14 cellular contexts compared by ENCODE assay signal in genomic region chr3:46096781-46097180, GRCh38.
A peak's percentile ranks its signal among the peaks of the same experiment; 100 is the strongest.
DNase-seq lines count a peak whose midpoint lies in the region; ATAC-seq and TF ChIP-seq lines count a peak whose summit lies in the region.
"Had no signal": no experiment of that assay in that cellular context is flagged by ENCODE, and none has a peak within 500 bp of the region (broad histone marks: within the 10 kb centered on the region; RNA-seq: fewer than 3 reads in every experiment).

No MANE protein-coding gene starts in this region.

- DNase-seq in activated naive CD4-positive, alpha-beta T cell treated with anti-CD3 and anti-CD28 coated beads, Interleukin-2, amount 10 ng/mL, durations not matched to agents 7 days and 5 days: no peak
- DNase-seq in activated naive CD4-positive, alpha-beta T cell treated with anti-CD3 and anti-CD28 coated beads, Interleukin-2, amount 50 U/mL, for 16 hours: no peak
- DNase-seq in RPMI7951 (ENCODE audit: low read depth) (peak; percentile 84), memory B cell (ENCODE audit: low spot score in 2 of 2) (no peak), type B pancreatic cell (ENCODE audit: extremely low spot score, unreplicated experiment) (no peak), dedifferentiated amniotic fluid mesenchymal stem cell (ENCODE audit: extremely low spot score) (no peak)
- no peak for DNase-seq in activated effector memory CD4-positive, alpha-beta T cell treated with Interleukin-2 at 50 U/mL for 16 hours
- DNase-seq: body of pancreas, NCI-H2029 treated with DMSO at 0.1 percent for 48 hours, NCI-H774, SHP77, uterus had no signal

- no peaks in the 10 kb centered on the region for H3K36me3 ChIP-seq in thymus (ENCODE audit: control insufficient read depth, insufficient read depth)
- H3K36me3 ChIP-seq: uterus had no signal

- H3K27me3 Mint-ChIP-seq in activated naive CD4-positive, alpha-beta T cell treated with anti-CD3 and anti-CD28 coated beads, Interleukin-2, amount 10 ng/mL, durations not matched to agents 7 days and 5 days: peaks cover 7% of the 10 kb centered on the region
- H3K27me3 Mint-ChIP-seq in memory B cell (no peaks in the 10 kb centered on the region), type B pancreatic cell (no peaks in the 10 kb centered on the region)

- H3K4me1 ChIP-seq in thymus (ENCODE audit: control insufficient read depth, insufficient read depth, low read length): peaks cover 24% of the 10 kb centered on the region
- H3K4me1 ChIP-seq: body of pancreas, uterus had no signal

- TF ChIP-seq CTCF in type B pancreatic cell (conservative IDR thresholded peaks at IDR 0.05): no peak

- H3K4me3 Mint-ChIP-seq in activated naive CD4-positive, alpha-beta T cell treated with anti-CD3 and anti-CD28 coated beads, Interleukin-2, amount 10 ng/mL, durations not matched to agents 7 days and 5 days: no peak overlapping the region
- H3K4me3 Mint-ChIP-seq in memory B cell: peak overlapping the region; percentile 22
- no peak overlapping the region for H3K4me3 Mint-ChIP-seq in type B pancreatic cell
- H3K4me3 Mint-ChIP-seq: GM23338 had no signal

- H3K27ac Mint-ChIP-seq in activated naive CD4-positive, alpha-beta T cell treated with anti-CD3 and anti-CD28 coated beads, Interleukin-2, amount 10 ng/mL, durations not matched to agents 7 days and 5 days: peak overlapping the region; percentile 94
- H3K27ac Mint-ChIP-seq in memory B cell: peak overlapping the region; percentile 95
- H3K27ac Mint-ChIP-seq in type B pancreatic cell: no peak overlapping the region
- H3K27ac Mint-ChIP-seq: GM23338 had no signal

- WGBS in thymus: 86% methylated on average over 5 of the region's 5 CpGs

- no peak for ATAC-seq in memory B cell (ENCODE audit: low read depth)
- ATAC-seq: body of pancreas, GM23338 had no signal

- H3K9me3 ChIP-seq in thymus (ENCODE audit: control insufficient read depth): no peaks in the 10 kb centered on the region
- H3K9me3 ChIP-seq: body of pancreas, uterus had no signal

- peaks cover 17% of the 10 kb centered on the region for H3K9me3 Mint-ChIP-seq in activated naive CD4-positive, alpha-beta T cell treated with anti-CD3 and anti-CD28 coated beads, Interleukin-2, amount 10 ng/mL, durations not matched to agents 7 days and 5 days
- peaks cover 6% of the 10 kb centered on the region for H3K9me3 Mint-ChIP-seq in memory B cell
- peaks cover 3% of the 10 kb centered on the region for H3K9me3 Mint-ChIP-seq in type B pancreatic cell

- peaks cover 74% of the 10 kb centered on the region for H3K4me1 Mint-ChIP-seq in activated naive CD4-positive, alpha-beta T cell treated with anti-CD3 and anti-CD28 coated beads, Interleukin-2, amount 10 ng/mL, durations not matched to agents 7 days and 5 days
- H3K4me1 Mint-ChIP-seq in memory B cell (peaks cover 70% of the 10 kb centered on the region), type B pancreatic cell (ENCODE audit: unreplicated experiment) (no peaks in the 10 kb centered on the region)
- H3K4me1 Mint-ChIP-seq: GM23338 had no signal

- peaks cover 10% of the 10 kb centered on the region for H3K27me3 ChIP-seq in thymus (ENCODE audit: control insufficient read depth, insufficient read depth)
- H3K27me3 ChIP-seq: body of pancreas, uterus had no signal

- H3K36me3 Mint-ChIP-seq in activated naive CD4-positive, alpha-beta T cell treated with anti-CD3 and anti-CD28 coated beads, Interleukin-2, amount 10 ng/mL, durations not matched to agents 7 days and 5 days: peaks cover 19% of the 10 kb centered on the region
- H3K36me3 Mint-ChIP-seq in memory B cell (peaks cover 9% of the 10 kb centered on the region), type B pancreatic cell (no peaks in the 10 kb centered on the region)

- H3K27ac ChIP-seq in thymus (ENCODE audit: low read depth): peak overlapping the region; percentile 8

- CTCF ChIA-PET in activated naive CD4-positive, alpha-beta T cell treated with anti-CD3 and anti-CD28 coated beads, Interleukin-2, amount 10 ng/mL, durations not matched to agents 7 days and 5 days (lab: Charles Lee): interaction anchor here (0.6 to 3.2 kb wide), 7 partner anchors 9 to 272 kb away, joined by 3 to 17 read pairs (median 6); partner anchors contain the start of gene CCR1

- no peak overlapping the region for H3K4me3 ChIP-seq in thymus (ENCODE audit: low read length)
- H3K4me3 ChIP-seq: body of pancreas, GM23338, uterus had no signal
